Comparison of ENCODE assay signal across 7 cellular contexts in genomic region chr2:71083752-71084312, GRCh38. TPM values are rescaled to one million over a fixed set of nuclear protein-coding genes. Genes with fewer than 3 reads are reported as not detected.
A peak's percentile ranks its signal among the peaks of the same experiment; 100 is the strongest.
DNase-seq lines count a peak whose midpoint lies in the region; ATAC-seq, FAIRE-seq and TF ChIP-seq lines count a peak whose summit lies in the region.
"Not testable (repeated sequence)": the region's sequence is repeated elsewhere in the genome, so short reads cannot be mapped to it uniquely, and the experiment has no call there.

No MANE protein-coding gene starts in this region.

- not testable (repeated sequence) for H3K4me1 ChIP-seq in endothelial cell of umbilical vein (ENCODE audit: control insufficient read depth, extremely low read depth, insufficient read depth, low read length); naive thymus-derived CD4-positive, alpha-beta T cell (ENCODE audit: control insufficient read depth in 2 of 2, insufficient read depth in 2 of 2, low read length in 2 of 2); skeletal muscle tissue (ENCODE audit: control insufficient read depth in 3 of 3, insufficient read depth in 3 of 3, low read length in 3 of 3)
- H3K4me1 ChIP-seq in iPS-20b (ENCODE audit: insufficient read depth, low read length): peaks cover 25% of the 10 kb centered on the region

- H3K4me3 Mint-ChIP-seq in activated naive CD8-positive, alpha-beta T cell treated with anti-CD3 and anti-CD28 coated beads, Interleukin-2, amount 10 ng/mL, durations not matched to agents 7 days and 5 days: peak overlapping the region; percentile 12
- peak overlapping the region in 9 of 10 donors; percentile 59 to 83 (median 73) for H3K4me3 Mint-ChIP-seq in naive thymus-derived CD4-positive, alpha-beta T cell

- TF ChIP-seq POLR2A in GM12891 (IDR thresholded peaks at IDR 0.05; ENCODE audit: low read depth, low read length); endothelial cell of umbilical vein (IDR thresholded peaks at IDR 0.05; ENCODE audit: low read depth, low read length): not testable (repeated sequence)

- FAIRE-seq in GM12891 (lab: Jason Lieb, UNC) (peak; percentile 31), endothelial cell of umbilical vein (lab: Jason Lieb, UNC) (peak; percentile 78)

- not testable (repeated sequence) for H3K36me3 Mint-ChIP-seq in activated naive CD8-positive, alpha-beta T cell treated with anti-CD3 and anti-CD28 coated beads, Interleukin-2, amount 10 ng/mL, durations not matched to agents 7 days and 5 days; naive thymus-derived CD4-positive, alpha-beta T cell

- not testable (repeated sequence) for H3K36me3 ChIP-seq in endothelial cell of umbilical vein (ENCODE audit: control insufficient read depth in 2 of 2, extremely low read depth in 1 of 2, insufficient read depth in 2 of 2, low read length in 2 of 2); iPS-20b (ENCODE audit: insufficient read depth, low read depth, low read length); naive thymus-derived CD4-positive, alpha-beta T cell (ENCODE audit: control insufficient read depth in 2 of 3, insufficient read depth in 3 of 3, low read length in 3 of 3); skeletal muscle tissue (ENCODE audit: control insufficient read depth in 3 of 3, insufficient read depth in 3 of 3, low read length in 3 of 3)

- dilution Hi-C loops in endothelial cell of umbilical vein (cut with MboI; ENCODE audit: extremely low pct_ligation_motif_present, low sequenced_read_pairs): not testable (repeated sequence)

- not testable (repeated sequence) for H3K4me3 ChIP-seq in endothelial cell of umbilical vein (replicated peaks in 1 of 3; ENCODE audit: insufficient read depth in 1 of 3, low read depth in 1 of 3, low read length in 3 of 3); iPS-20b (ENCODE audit: low read length)
- H3K4me3 ChIP-seq in naive thymus-derived CD4-positive, alpha-beta T cell (ENCODE audit: low read length): peak overlapping the region; percentile 42
- peak overlapping the region; percentile 22 to 40 (median 30) for H3K4me3 ChIP-seq in skeletal muscle tissue (ENCODE audit: low read length in 3 of 3)

- DNase-seq in GM12891 (ENCODE audit: insufficient read length, low spot score); activated naive CD8-positive, alpha-beta T cell treated with anti-CD3 and anti-CD28 coated beads, Interleukin-2, amount 10 ng/mL, durations not matched to agents 7 days and 5 days; endothelial cell of umbilical vein (ENCODE audit: low read depth, low spot score); naive thymus-derived CD4-positive, alpha-beta T cell: not testable (repeated sequence)
- DNase-seq in NOMO-1 treated with DMSO at 0.1 percent for 48 hours (lab: John Stamatoyannopoulos, UW; ENCODE audit: unreplicated experiment): peak; percentile 32

- H4K20me1 ChIP-seq in endothelial cell of umbilical vein (replicated peaks; ENCODE audit: control insufficient read depth, extremely low read depth, insufficient read depth, low read length): not testable (repeated sequence)

- not testable (repeated sequence) for TF ChIP-seq CTCF in endothelial cell of umbilical vein (IDR thresholded peaks at IDR 0.05; ENCODE audit: extremely low read depth in 1 of 2, insufficient read depth in 1 of 2, low read depth in 1 of 2, low read length in 2 of 2)

- H3K27me3 Mint-ChIP-seq in activated naive CD8-positive, alpha-beta T cell treated with anti-CD3 and anti-CD28 coated beads, Interleukin-2, amount 10 ng/mL, durations not matched to agents 7 days and 5 days: not testable (repeated sequence)
- peaks cover 0 to 17% (median 6%) of the 10 kb centered on the region in 5 donors for H3K27me3 Mint-ChIP-seq in naive thymus-derived CD4-positive, alpha-beta T cell

- not testable (repeated sequence) for H3K4me2 ChIP-seq in endothelial cell of umbilical vein (ENCODE audit: insufficient read depth, low read length)

- intact Hi-C loops in endothelial cell of umbilical vein (cut with micrococcal nuclease); naive thymus-derived CD4-positive, alpha-beta T cell (cut with micrococcal nuclease): not testable (repeated sequence)

- POLR2A ChIA-PET in activated naive CD8-positive, alpha-beta T cell treated with anti-CD3 and anti-CD28 coated beads, Interleukin-2, amount 10 ng/mL, durations not matched to agents 7 days and 5 days (lab: Charles Lee): interaction anchor here (0.9 kb wide), 1 partner anchor 16 kb away, joined by 3 read pairs; the partner anchor contains the start of gene NAGK
- POLR2A ChIA-PET in endothelial cell of umbilical vein (lab: Charles Lee): not testable (repeated sequence)
- POLR2A ChIA-PET in naive thymus-derived CD4-positive, alpha-beta T cell (lab: Charles Lee): interaction anchor here (1.5 to 2.0 kb wide), 2 partner anchors 12 to 15 kb away, joined by 6 to 22 read pairs; partner anchors contain the start of gene NAGK

- not testable (repeated sequence) for H3K27me3 ChIP-seq in endothelial cell of umbilical vein (ENCODE audit: control insufficient read depth in 2 of 2, insufficient read depth in 2 of 2, low read length in 2 of 2); iPS-20b (ENCODE audit: insufficient read depth, low read length); naive thymus-derived CD4-positive, alpha-beta T cell (ENCODE audit: control insufficient read depth in 2 of 2, insufficient read depth in 2 of 2, low read length in 2 of 2); skeletal muscle tissue (ENCODE audit: control insufficient read depth in 3 of 3, insufficient read depth in 3 of 3, low read length in 3 of 3)

- H3K9me3 ChIP-seq in endothelial cell of umbilical vein (replicated peaks; ENCODE audit: control insufficient read depth, insufficient read depth, low read length); iPS-20b (ENCODE audit: insufficient read depth, low read depth, low read length); naive thymus-derived CD4-positive, alpha-beta T cell (ENCODE audit: control insufficient read depth in 2 of 3, low read length in 3 of 3); skeletal muscle tissue (ENCODE audit: control insufficient read depth in 3 of 3, low read length in 3 of 3): not testable (repeated sequence)

- not testable (repeated sequence) for H3K79me2 ChIP-seq in endothelial cell of umbilical vein (ENCODE audit: control insufficient read depth, insufficient read depth, low read length)

- not testable (repeated sequence) for H2AFZ ChIP-seq in endothelial cell of umbilical vein (ENCODE audit: low read depth, low read length)

- H3K27ac Mint-ChIP-seq in activated naive CD8-positive, alpha-beta T cell treated with anti-CD3 and anti-CD28 coated beads, Interleukin-2, amount 10 ng/mL, durations not matched to agents 7 days and 5 days: not testable (repeated sequence)
- peak overlapping the region in 7 of 9 donors; percentile 14 to 75 (median 67) for H3K27ac Mint-ChIP-seq in naive thymus-derived CD4-positive, alpha-beta T cell

- H3K27ac ChIP-seq in endothelial cell of umbilical vein (ENCODE audit: insufficient read depth, low read depth, low read length); naive thymus-derived CD4-positive, alpha-beta T cell (ENCODE audit: low read depth, low read length); skeletal muscle tissue (ENCODE audit: low read depth, low read length): not testable (repeated sequence)
- H3K27ac ChIP-seq in iPS-20b (ENCODE audit: low read length): peak overlapping the region; percentile 42

- BruUV-seq in endothelial cell of umbilical vein (replicated peaks; lab: Mats Ljungman, UMichigan): not testable (repeated sequence)

- CTCF ChIA-PET in endothelial cell of umbilical vein (lab: Charles Lee): interaction anchor here (2.7 kb wide), 1 partner anchor 17 kb away, joined by 10 read pairs; no protein-coding TSS in a partner anchor
- CTCF ChIA-PET in naive thymus-derived CD4-positive, alpha-beta T cell (lab: Charles Lee): interaction anchor here (0.7 to 1.0 kb wide), 2 partner anchors 16 to 107 kb away, joined by 3 to 4 read pairs; no protein-coding TSS in a partner anchor

- H3K4me1 Mint-ChIP-seq in activated naive CD8-positive, alpha-beta T cell treated with anti-CD3 and anti-CD28 coated beads, Interleukin-2, amount 10 ng/mL, durations not matched to agents 7 days and 5 days: not testable (repeated sequence)
- H3K4me1 Mint-ChIP-seq in naive thymus-derived CD4-positive, alpha-beta T cell: peaks cover 2 to 20% (median 14%) of the 10 kb centered on the region in 7 donors

- not testable (repeated sequence) for ATAC-seq in activated naive CD8-positive, alpha-beta T cell treated with anti-CD3 and anti-CD28 coated beads, Interleukin-2, amount 10 ng/mL, durations not matched to agents 7 days and 5 days (ENCODE audit: low read depth)
- peak; percentile 80 for ATAC-seq in naive thymus-derived CD4-positive, alpha-beta T cell

- H3K9me3 Mint-ChIP-seq in activated naive CD8-positive, alpha-beta T cell treated with anti-CD3 and anti-CD28 coated beads, Interleukin-2, amount 10 ng/mL, durations not matched to agents 7 days and 5 days; naive thymus-derived CD4-positive, alpha-beta T cell: not testable (repeated sequence)

- H3K9ac ChIP-seq in endothelial cell of umbilical vein (replicated peaks; ENCODE audit: extremely low read depth, insufficient read depth, low read length); iPS-20b (ENCODE audit: low read depth, low read length); skeletal muscle tissue (ENCODE audit: low read depth in 1 of 3, low read length in 3 of 3): not testable (repeated sequence)

- H3K9me1 ChIP-seq in endothelial cell of umbilical vein (replicated peaks; ENCODE audit: control insufficient read depth, extremely low read depth, insufficient read depth, low read length): not testable (repeated sequence)

RNA-seq across cellular contexts. Expression of gene NAGK, which starts 15.4 kb away (rescaled TPM):
- 126 TPM for polyA plus RNA-seq in GM12891 (2012; ENCODE audit: low read depth, missing spikeins)
- 10 to 100 TPM; 87.1 to 93.3 TPM for total RNA-seq in activated naive CD8-positive, alpha-beta T cell treated with anti-CD3 and anti-CD28 coated beads, Interleukin-2, amount 10 ng/mL, durations not matched to agents 7 days and 5 days
- total RNA-seq in endothelial cell of umbilical vein (125 and 130 TPM in 2 replicates), skeletal muscle tissue (35.0 TPM)
- polyA plus RNA-seq in endothelial cell of umbilical vein: 184 and 192 TPM in 2 replicates
- polyA plus RNA-seq in endothelial cell of umbilical vein (2011; cell fraction: cytosol; rRNA removed): 123 and 135 TPM in 2 replicates
- 232 and 233 TPM in 2 replicates for polyA plus RNA-seq in endothelial cell of umbilical vein (2011; cell fraction: nucleus; rRNA removed)
- 129 and 145 TPM in 2 replicates for polyA plus RNA-seq in endothelial cell of umbilical vein (2012)
- polyA minus RNA-seq in endothelial cell of umbilical vein: 84.1 and 95.5 TPM in 2 replicates
- polyA minus RNA-seq in endothelial cell of umbilical vein (2011; cell fraction: cytosol; rRNA and poly(A)+ RNA removed): 15.2 TPM
- 49.8 and 61.5 TPM in 2 replicates for polyA minus RNA-seq in endothelial cell of umbilical vein (2011; cell fraction: nucleus; rRNA and poly(A)+ RNA removed)
- 100 to 1,000 TPM in 4 of 5 experiments, 10 to 100 TPM in 1; 92.4 to 169 (median 127) TPM for total RNA-seq in naive thymus-derived CD4-positive, alpha-beta T cell
- 10 to 100 TPM; 44.8 to 69.3 TPM for polyA plus RNA-seq in naive thymus-derived CD4-positive, alpha-beta T cell

RNA-seq across cellular contexts. Expression of gene MCEE, which starts 46.2 kb away (rescaled TPM):
- 18.1 TPM for polyA plus RNA-seq in GM12891 (2012; ENCODE audit: low read depth, missing spikeins)
- 10 to 100 TPM; 16.6 to 17.6 TPM for total RNA-seq in activated naive CD8-positive, alpha-beta T cell treated with anti-CD3 and anti-CD28 coated beads, Interleukin-2, amount 10 ng/mL, durations not matched to agents 7 days and 5 days
- total RNA-seq in endothelial cell of umbilical vein: 6.8 and 9.9 TPM in 2 replicates
- polyA plus RNA-seq in endothelial cell of umbilical vein: 4.0 and 4.9 TPM in 2 replicates
- 5.4 and 6.2 TPM in 2 replicates for polyA plus RNA-seq in endothelial cell of umbilical vein (2011; cell fraction: cytosol; rRNA removed)
- 10.3 and 10.4 TPM in 2 replicates for polyA plus RNA-seq in endothelial cell of umbilical vein (2011; cell fraction: nucleus; rRNA removed)
- 8.0 and 8.2 TPM in 2 replicates for polyA plus RNA-seq in endothelial cell of umbilical vein (2012)
- 2.7 and 3.5 TPM in 2 replicates for polyA minus RNA-seq in endothelial cell of umbilical vein
- 5.7 TPM for polyA minus RNA-seq in endothelial cell of umbilical vein (2011; cell fraction: cytosol; rRNA and poly(A)+ RNA removed)
- 7.8 and 8.1 TPM in 2 replicates for polyA minus RNA-seq in endothelial cell of umbilical vein (2011; cell fraction: nucleus; rRNA and poly(A)+ RNA removed)
- total RNA-seq in naive thymus-derived CD4-positive, alpha-beta T cell: 10 to 100 TPM; 11.6 to 27.9 (median 16.4) TPM
- polyA plus RNA-seq in naive thymus-derived CD4-positive, alpha-beta T cell: 10 to 100 TPM; 18.9 to 38.0 TPM
- total RNA-seq in skeletal muscle tissue: 15.7 TPM

RNA-seq across cellular contexts. Expression of gene MPHOSPH10, which starts 46.6 kb away (rescaled TPM):
- 23.3 TPM for polyA plus RNA-seq in GM12891 (2012; ENCODE audit: low read depth, missing spikeins)
- 10 to 100 TPM; 36.0 to 37.2 TPM for total RNA-seq in activated naive CD8-positive, alpha-beta T cell treated with anti-CD3 and anti-CD28 coated beads, Interleukin-2, amount 10 ng/mL, durations not matched to agents 7 days and 5 days
- total RNA-seq in endothelial cell of umbilical vein: 31.4 and 38.8 TPM in 2 replicates
- 3.0 and 4.4 TPM in 2 replicates for polyA plus RNA-seq in endothelial cell of umbilical vein
- polyA plus RNA-seq in endothelial cell of umbilical vein (2011; cell fraction: cytosol; rRNA removed): 7.6 and 8.7 TPM in 2 replicates
- 12.2 and 18.2 TPM in 2 replicates for polyA plus RNA-seq in endothelial cell of umbilical vein (2011; cell fraction: nucleus; rRNA removed)
- 22.3 and 31.5 TPM in 2 replicates for polyA plus RNA-seq in endothelial cell of umbilical vein (2012)
- 4.8 and 4.9 TPM in 2 replicates for polyA minus RNA-seq in endothelial cell of umbilical vein
- polyA minus RNA-seq in endothelial cell of umbilical vein (2011; cell fraction: cytosol; rRNA and poly(A)+ RNA removed): 14.4 TPM
- polyA minus RNA-seq in endothelial cell of umbilical vein (2011; cell fraction: nucleus; rRNA and poly(A)+ RNA removed): 12.8 and 14.5 TPM in 2 replicates
- total RNA-seq in naive thymus-derived CD4-positive, alpha-beta T cell: 10 to 100 TPM; 28.2 to 58.9 (median 43.8) TPM
- 10 to 100 TPM; 24.4 to 34.5 TPM for polyA plus RNA-seq in naive thymus-derived CD4-positive, alpha-beta T cell
- 7.8 TPM for total RNA-seq in skeletal muscle tissue
